In the genomic region with DNA sequence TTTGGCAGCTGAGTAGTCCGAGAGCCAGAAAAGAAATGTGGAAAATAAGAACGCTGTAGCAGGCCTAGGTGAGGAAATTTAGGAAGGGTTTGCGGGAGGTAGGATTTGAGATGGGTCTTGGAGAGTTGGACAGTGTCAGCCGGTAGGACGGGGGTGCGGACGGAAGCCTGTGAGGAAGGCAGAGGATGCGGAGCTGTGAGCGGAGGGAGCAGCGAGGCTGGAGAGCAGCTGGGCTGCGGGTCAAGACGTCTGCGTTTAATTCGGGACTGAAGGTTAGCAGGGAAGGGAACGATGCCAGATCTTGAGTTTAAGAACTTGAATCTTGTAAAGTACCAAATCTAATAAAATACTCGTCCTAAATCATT, we compare ENCODE assay signal across 6 cellular contexts. TPM values are rescaled to one million over a fixed set of nuclear protein-coding genes. Genes with fewer than 3 reads are reported as not detected.
A peak's percentile ranks its signal among the peaks of the same experiment; 100 is the strongest.
DNase-seq lines count a peak whose midpoint lies in the region; ATAC-seq and TF ChIP-seq lines count a peak whose summit lies in the region.

No MANE protein-coding gene starts in this region.

- CTCF ChIA-PET in WTC11 (lab: Charles Lee), result interaction anchor here (0.6 to 3.3 kb wide), 14 partner anchors 10 to 216 kb away, joined by 3 to 30 read pairs (median 3); partner anchors contain the start of genes CAPN1, CDC42EP2, DPF2 and ZNRD2

- peaks cover 26% of the 10 kb centered on the region for H3K36me3 Mint-ChIP-seq in WTC11

- H3K27me3 ChIP-seq in BE2C, result no peaks in the 10 kb centered on the region
- peaks cover 0 to 23% of the 10 kb centered on the region in 2 donors for H3K27me3 ChIP-seq in left lung

- TF ChIP-seq CTCF in BE2C (IDR thresholded peaks at IDR 0.05; ENCODE audit: low read depth, low read length), result no peak
- no peak for TF ChIP-seq CTCF in WTC11 (IDR thresholded peaks at IDR 0.05)
- no peak for TF ChIP-seq CTCF in left lung (IDR thresholded peaks at IDR 0.05)

- peak overlapping the region; percentile 19; the same call in 1 of the 2 replicates for H3K27ac Mint-ChIP-seq in WTC11

- ATAC-seq in WTC11 (peak; percentile 14), left lung (peak; percentile 3)

- H3K4me1 Mint-ChIP-seq in WTC11, result peaks cover 10% of the 10 kb centered on the region

- H3K9me3 ChIP-seq in BE2C (no peaks in the 10 kb centered on the region), left lung (no peaks in the 10 kb centered on the region)

- H3K27me3 Mint-ChIP-seq in WTC11 (ENCODE audit: low read depth), result peaks cover 30% of the 10 kb centered on the region

- H3K4me3 ChIP-seq in BE2C (ENCODE audit: low read depth, low read length) (peak overlapping the region; percentile 52), left lung (peak overlapping the region; percentile 34 to 71)

- H3K4me3 Mint-ChIP-seq in WTC11, result peak overlapping the region; percentile 70

- H3K4me1 ChIP-seq in BE2C (peaks cover 7% of the 10 kb centered on the region), left lung (peaks cover 10 to 21% of the 10 kb centered on the region in 2 donors)

- POLR2A ChIA-PET in WTC11 (lab: Charles Lee), result interaction anchor here (0.6 to 1.3 kb wide), 9 partner anchors 20 to 186 kb away, joined by 3 to 5 read pairs (median 3); partner anchors contain the start of genes DPF2, POLA2 and SCYL1

- H3K9me3 Mint-ChIP-seq in WTC11, result no peaks in the 10 kb centered on the region

- peak overlapping the region in 1 of 2 donors; percentile 50 for H3K27ac ChIP-seq in left lung

- DNase-seq in BE2C, result no peak
- peak; percentile 38 for DNase-seq in WTC11 (ENCODE audit: low spot score)
- DNase-seq in left lung, result no peak
- no peak for DNase-seq in activated effector memory CD4-positive, alpha-beta T cell treated with Interleukin-2 at 50 U/mL for 16 hours
- no peak for DNase-seq in DMS79 treated with DMSO at 0.1 percent for 48 hours (lab: John Stamatoyannopoulos, UW)
- DNase-seq in NK-92 (lab: John Stamatoyannopoulos, UW; ENCODE audit: unreplicated experiment), result no peak

- intact Hi-C loops in left lung (cut with DNase I), result no loop called here

- H3K36me3 ChIP-seq in BE2C, result peaks cover 3% of the 10 kb centered on the region; the same call in 1 of the 2 replicates
- H3K36me3 ChIP-seq in left lung, result peaks cover 0 to 39% of the 10 kb centered on the region in 2 donors

TF ChIP-seq in WTC11, 78 proteins besides CTCF, POLR2A, EP300 and RAD21:
- TF ChIP-seq, protein P1, sequence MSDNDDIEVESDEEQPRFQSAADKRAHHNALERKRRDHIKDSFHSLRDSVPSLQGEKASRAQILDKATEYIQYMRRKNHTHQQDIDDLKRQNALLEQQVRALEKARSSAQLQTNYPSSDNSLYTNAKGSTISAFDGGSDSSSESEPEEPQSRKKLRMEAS (CRISPR knock-in tag; IDR thresholded peaks at IDR 0.05), result no peak
- TF ChIP-seq ZNF671 (CRISPR knock-in tag; IDR thresholded peaks at IDR 0.05), result no peak
- no peak for TF ChIP-seq MLX (CRISPR knock-in tag; IDR thresholded peaks at IDR 0.05)
- no peak for TF ChIP-seq KAT7 (CRISPR knock-in tag; IDR thresholded peaks at IDR 0.05; ENCODE audit: borderline replicate concordance)
- TF ChIP-seq FOXP4 (CRISPR knock-in tag; IDR thresholded peaks at IDR 0.05), result no peak
- no peak for TF ChIP-seq SMAD3 (CRISPR knock-in tag; IDR thresholded peaks at IDR 0.05; ENCODE audit: borderline replicate concordance)
- TF ChIP-seq, protein P2, sequence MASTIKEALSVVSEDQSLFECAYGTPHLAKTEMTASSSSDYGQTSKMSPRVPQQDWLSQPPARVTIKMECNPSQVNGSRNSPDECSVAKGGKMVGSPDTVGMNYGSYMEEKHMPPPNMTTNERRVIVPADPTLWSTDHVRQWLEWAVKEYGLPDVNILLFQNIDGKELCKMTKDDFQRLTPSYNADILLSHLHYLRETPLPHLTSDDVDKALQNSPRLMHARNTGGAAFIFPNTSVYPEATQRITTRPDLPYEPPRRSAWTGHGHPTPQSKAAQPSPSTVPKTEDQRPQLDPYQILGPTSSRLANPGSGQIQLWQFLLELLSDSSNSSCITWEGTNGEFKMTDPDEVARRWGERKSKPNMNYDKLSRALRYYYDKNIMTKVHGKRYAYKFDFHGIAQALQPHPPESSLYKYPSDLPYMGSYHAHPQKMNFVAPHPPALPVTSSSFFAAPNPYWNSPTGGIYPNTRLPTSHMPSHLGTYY (CRISPR knock-in tag; IDR thresholded peaks at IDR 0.05), result no peak
- 0 out of 2 replicates have a peak, but pooled peaks have one; percentile 8 for TF ChIP-seq EMX1 (CRISPR knock-in tag; IDR thresholded peaks at IDR 0.05)
- no peak for TF ChIP-seq ZNF512 (CRISPR knock-in tag; IDR thresholded peaks at IDR 0.05; ENCODE audit: borderline replicate concordance)
- 0 out of 2 replicates have a peak, but pooled peaks have one; percentile 60 for TF ChIP-seq ZNF121 (CRISPR knock-in tag; IDR thresholded peaks at IDR 0.05)
- TF ChIP-seq FOXJ3 (CRISPR knock-in tag; IDR thresholded peaks at IDR 0.05; ENCODE audit: borderline replicate concordance), result no peak
- TF ChIP-seq HMGA2 (CRISPR knock-in tag; IDR thresholded peaks at IDR 0.05), result no peak
- TF ChIP-seq RORB (CRISPR knock-in tag; IDR thresholded peaks at IDR 0.05), result no peak
- TF ChIP-seq GABPB1 (CRISPR knock-in tag; IDR thresholded peaks at IDR 0.05), result no peak

RNA-seq across cellular contexts. Expression of gene TIGD3, which starts 0.7 kb away (rescaled TPM):
- polyA plus RNA-seq in BE2C (2012; ENCODE audit: insufficient read depth, insufficient read length, low read depth), result 0.43 TPM
- total RNA-seq in WTC11 (2021) (1.9 to 2.3 TPM (median 2.1 TPM) in 3 replicates), left lung (under 1 TPM; 0.21 to 0.32 TPM)

RNA-seq across cellular contexts. Expression of gene DPF2, which starts 20.2 kb away (rescaled TPM):
- polyA plus RNA-seq in BE2C (2012; ENCODE audit: insufficient read depth, insufficient read length, low read depth), result 59.0 TPM
- total RNA-seq in WTC11 (2021), result 59.0 to 71.0 TPM (median 66.3 TPM) in 3 replicates
- total RNA-seq in left lung, result 10 to 100 TPM; 47.4 to 51.4 TPM

RNA-seq across cellular contexts. Expression of gene SLC25A45, which starts 28.6 kb away (rescaled TPM):
- 2.7 TPM for polyA plus RNA-seq in BE2C (2012; ENCODE audit: insufficient read depth, insufficient read length, low read depth)
- total RNA-seq in WTC11 (2021) (1.5 to 2.5 TPM (median 1.7 TPM) in 3 replicates), left lung (1 to 10 TPM; 8.4 to 9.8 TPM)

RNA-seq across cellular contexts. Expression of gene FRMD8, which starts 32.6 kb away (rescaled TPM):
- 12.5 TPM for polyA plus RNA-seq in BE2C (2012; ENCODE audit: insufficient read depth, insufficient read length, low read depth)
- total RNA-seq in WTC11 (2021), result 21.5 to 23.7 TPM (median 22.9 TPM) in 3 replicates
- total RNA-seq in left lung, result 10 to 100 TPM; 31.7 to 31.9 TPM

RNA-seq across cellular contexts. Expression of gene CDC42EP2, which starts 39.2 kb away (rescaled TPM):
- polyA plus RNA-seq in BE2C (2012; ENCODE audit: insufficient read depth, insufficient read length, low read depth), result 14.6 TPM
- total RNA-seq in WTC11 (2021) (11.0 to 15.2 TPM (median 11.5 TPM) in 3 replicates), left lung (10 to 100 TPM; 11.6 to 18.5 TPM)
